ENCODE assay signal across 8 cellular contexts in genomic region chr22:31676700-31677099, GRCh38.
DNase-seq lines count a peak whose midpoint lies in the region; FAIRE-seq and TF ChIP-seq lines count a peak whose summit lies in the region.

No MANE protein-coding gene starts in this region.

- TF ChIP-seq CTCF in DOHH2 (IDR thresholded peaks at IDR 0.05; ENCODE audit: low read depth, low read length, poor library complexity, severe bottlenecking) = no peak

- peak; percentile 86 for FAIRE-seq in endometrium (lab: Jason Lieb, UNC)

- H3K27ac ChIP-seq in DOHH2 (ENCODE audit: low read depth, low read length) = no peak overlapping the region

- H3F3A ChIP-seq in DOHH2 (ENCODE audit: control insufficient read depth, insufficient read depth) = peaks cover 20% of the 10 kb centered on the region

- H3K27me3 ChIP-seq in DOHH2 (ENCODE audit: control insufficient read depth, low read length) = no peaks in the 10 kb centered on the region

- no peaks in the 10 kb centered on the region for H3K36me3 ChIP-seq in DOHH2 (ENCODE audit: control insufficient read depth, low read length)

- DNase-seq in GOT3 (lab: John Stamatoyannopoulos, UW) (peak; percentile 47), NCI-H2227 (lab: John Stamatoyannopoulos, UW; ENCODE audit: unreplicated experiment) (peak; percentile 95), middle frontal gyrus (ENCODE audit: extremely low spot score, low spot score) (peak; percentile 69), dedifferentiated amniotic fluid mesenchymal stem cell (ENCODE audit: extremely low spot score) (no peak)
- DNase-seq in activated CD8-positive, alpha-beta memory T cell treated with anti-CD3 and anti-CD28 coated beads for 48 hours (ENCODE audit: low read depth in 2 of 3, low spot score in 2 of 3) = peak; percentile 65 to 78 (median 73)
- DNase-seq in stimulated activated CD8-positive, alpha-beta memory T cell treated with anti-CD3 and anti-CD28 coated beads, Interleukin-15, amount 100 ng/mL, for 24 hours (ENCODE audit: low read depth) = peak; percentile 68

- H4K20me1 ChIP-seq in DOHH2 (ENCODE audit: control insufficient read depth, insufficient read depth, low read depth, low read length) = no peaks in the 10 kb centered on the region

- no peaks in the 10 kb centered on the region for H3K9me2 ChIP-seq in DOHH2 (replicated peaks; ENCODE audit: control insufficient read depth, low read length)

- peak overlapping the region; percentile 65 for H3K4me2 ChIP-seq in DOHH2 (ENCODE audit: low read length)

- no peaks in the 10 kb centered on the region for H3K79me2 ChIP-seq in DOHH2 (ENCODE audit: control insufficient read depth, low read length)

- H3K4me3 ChIP-seq in DOHH2 (ENCODE audit: low read length) = peak overlapping the region; percentile 69

- H3K9me3 ChIP-seq in DOHH2 (ENCODE audit: control insufficient read depth, insufficient read depth, low read length) = peaks cover 5% of the 10 kb centered on the region

- H3K4me1 ChIP-seq in DOHH2 (ENCODE audit: control insufficient read depth, low read length) = peaks cover 31% of the 10 kb centered on the region
